Comparison of ENCODE assay signal across 14 cellular contexts in the genomic region with DNA sequence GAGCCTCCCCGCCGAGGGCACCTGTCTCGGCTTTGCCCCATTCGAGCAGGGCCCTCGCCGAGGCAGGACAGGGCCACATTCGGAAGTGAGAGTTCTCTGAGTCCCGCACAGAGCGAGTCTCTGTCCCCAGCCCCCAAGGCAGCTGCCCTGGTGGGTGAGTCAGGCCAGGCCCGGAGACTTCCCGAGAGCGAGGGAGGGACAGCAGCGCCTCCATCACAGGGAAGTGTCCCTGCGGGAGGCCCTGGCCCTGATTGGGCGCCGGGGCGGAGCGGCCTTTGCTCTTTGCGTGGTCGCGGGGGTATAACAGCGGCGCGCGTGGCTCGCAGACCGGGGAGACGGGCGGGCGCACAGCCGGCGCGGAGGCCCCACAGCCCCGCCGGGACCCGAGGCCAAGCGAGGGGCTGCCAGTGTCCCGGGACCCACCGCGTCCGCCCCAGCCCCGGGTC. TPM values are rescaled to one million over a fixed set of nuclear protein-coding genes. Genes with fewer than 3 reads are reported as not detected.
DNase-seq lines count a peak whose midpoint lies in the region; ATAC-seq and TF ChIP-seq lines count a peak whose summit lies in the region.
"Had no signal": no experiment of that assay in that cellular context is flagged by ENCODE, and none has a peak within 500 bp of the region (broad histone marks: within the 10 kb centered on the region; RNA-seq: fewer than 3 reads in every experiment).

AIRE (plus strand) TSS at position 330 of the 446 bp plus-strand sequence. CDS start 131 bp downstream, outside the sequence.

- H3K79me2 ChIP-seq in GM23338 (replicated peaks; ENCODE audit: insufficient read depth) = no peaks in the 10 kb centered on the region

- H3K9me3 Mint-ChIP-seq in GM23338 = no peaks in the 10 kb centered on the region
- H3K9me3 Mint-ChIP-seq: activated naive CD8-positive, alpha-beta T cell treated with anti-CD3 and anti-CD28 coated beads, Interleukin-2, amount 10 ng/mL, durations not matched to agents 7 days and 5 days had no signal

- H3F3A ChIP-seq in GM23338 (replicated peaks; ENCODE audit: low read depth) = no peaks in the 10 kb centered on the region

- H3K4me2 ChIP-seq in GM23338 (peak within 1 kb of the TSS; percentile 80), skeletal muscle satellite cell (ENCODE audit: low read length) (peak within 1 kb of the TSS; percentile 71)

- H3K9ac ChIP-seq in adipocyte (ENCODE audit: low read length) = no peak within 1 kb of the TSS
- no peak within 1 kb of the TSS for H3K9ac ChIP-seq in iPS-20b (ENCODE audit: low read depth, low read length)
- no peak within 1 kb of the TSS for H3K9ac ChIP-seq in skeletal muscle satellite cell (ENCODE audit: low read depth, low read length)

- ATAC-seq in GM23338 = peak; percentile 59

- TF ChIP-seq CTCF in GM23338 (conservative IDR thresholded peaks at IDR 0.05; ENCODE audit: low read depth in 2 of 2) = no peak

- H3K4me1 ChIP-seq in GM23338 (ENCODE audit: insufficient read depth) (peaks cover 5% of the 10 kb centered on the region), adipocyte (ENCODE audit: control insufficient read depth, insufficient read depth, low read length) (no peaks in the 10 kb centered on the region), iPS-20b (ENCODE audit: insufficient read depth, low read length) (peaks cover 14% of the 10 kb centered on the region), skeletal muscle satellite cell (ENCODE audit: control insufficient read depth, insufficient read depth, low read length) (peaks cover 7% of the 10 kb centered on the region)

- H3K27me3 Mint-ChIP-seq in GM23338 (ENCODE audit: insufficient read depth, low read depth, poor library complexity) = peaks cover 11% of the 10 kb centered on the region

- no peaks in the 10 kb centered on the region for H3K9me2 ChIP-seq in GM23338 (ENCODE audit: insufficient read depth)

- DNase-seq in GM23338 (ENCODE audit: low spot score) (peak; percentile 59), adipocyte (ENCODE audit: low read depth) (peak; percentile 54), amniotic stem cell (lab: John Stamatoyannopoulos, UW) (no peak), NCI-H2227 treated with DMSO at 0.1 percent for 48 hours (lab: John Stamatoyannopoulos, UW) (no peak), NAMALWA (ENCODE audit: low spot score) (no peak)
- DNase-seq: activated naive CD8-positive, alpha-beta T cell treated with anti-CD3 and anti-CD28 coated beads, Interleukin-2, amount 10 ng/mL, durations not matched to agents 7 days and 5 days; DMS 273 treated with DMSO at 0.1 percent for 48 hours; effector CD4-positive, alpha-beta T cell; NCI-H1092 treated with DMSO at 0.1 percent for 48 hours; NCI-H82; small intestine had no signal

- H3K27ac Mint-ChIP-seq in GM23338 = no peak within 1 kb of the TSS
- H3K27ac Mint-ChIP-seq: activated naive CD8-positive, alpha-beta T cell treated with anti-CD3 and anti-CD28 coated beads, Interleukin-2, amount 10 ng/mL, durations not matched to agents 7 days and 5 days had no signal

- no peaks in the 10 kb centered on the region for H4K20me1 ChIP-seq in GM23338 (replicated peaks; ENCODE audit: insufficient read depth)

- peak within 1 kb of the TSS; percentile 58; the same call in 2 of the 3 replicates for H3K4me3 Mint-ChIP-seq in GM23338
- H3K4me3 Mint-ChIP-seq: activated naive CD8-positive, alpha-beta T cell treated with anti-CD3 and anti-CD28 coated beads, Interleukin-2, amount 10 ng/mL, durations not matched to agents 7 days and 5 days had no signal

- H3K36me3 ChIP-seq in GM23338 (ENCODE audit: insufficient read depth) (no peaks in the 10 kb centered on the region), adipocyte (ENCODE audit: control insufficient read depth, insufficient read depth, low read length, severe bottlenecking) (no peaks in the 10 kb centered on the region), iPS-20b (ENCODE audit: insufficient read depth, low read depth, low read length) (no peaks in the 10 kb centered on the region), skeletal muscle satellite cell (ENCODE audit: insufficient read depth, low read length) (no peaks in the 10 kb centered on the region)

- H3K4me3 ChIP-seq in GM23338 = peak within 1 kb of the TSS; percentile 57
- H3K4me3 ChIP-seq in adipocyte (ENCODE audit: low read length) = no peak within 1 kb of the TSS
- H3K4me3 ChIP-seq in iPS-20b (ENCODE audit: low read length) = peak within 1 kb of the TSS; percentile 52; the same call in 1 of the 2 replicates
- H3K4me3 ChIP-seq in skeletal muscle satellite cell (ENCODE audit: low read length) = peak within 1 kb of the TSS; percentile 47

- H3K4me1 Mint-ChIP-seq in GM23338 = peaks cover 16% of the 10 kb centered on the region
- H3K4me1 Mint-ChIP-seq: activated naive CD8-positive, alpha-beta T cell treated with anti-CD3 and anti-CD28 coated beads, Interleukin-2, amount 10 ng/mL, durations not matched to agents 7 days and 5 days had no signal

- H2AFZ ChIP-seq in GM23338 = peak within 1 kb of the TSS; percentile 90

- H3K36me3 Mint-ChIP-seq in GM23338 (ENCODE audit: low read depth) = no peaks in the 10 kb centered on the region
- H3K36me3 Mint-ChIP-seq: activated naive CD8-positive, alpha-beta T cell treated with anti-CD3 and anti-CD28 coated beads, Interleukin-2, amount 10 ng/mL, durations not matched to agents 7 days and 5 days had no signal

- H3K27ac ChIP-seq in GM23338 (ENCODE audit: low read depth) (no peak within 1 kb of the TSS), iPS-20b (ENCODE audit: low read length) (no peak within 1 kb of the TSS)

- H3K27me3 ChIP-seq in GM23338 (ENCODE audit: insufficient read depth) (peaks cover 11% of the 10 kb centered on the region; the same call in 1 of the 2 replicates), adipocyte (replicated peaks; ENCODE audit: control insufficient read depth, insufficient read depth, low read length) (peaks cover 29% of the 10 kb centered on the region), iPS-20b (ENCODE audit: insufficient read depth, low read length) (peaks cover 32% of the 10 kb centered on the region), skeletal muscle satellite cell (ENCODE audit: control insufficient read depth, insufficient read depth, low read length) (peaks cover 28% of the 10 kb centered on the region)

- no peaks in the 10 kb centered on the region for H3K9me3 ChIP-seq in adipocyte (ENCODE audit: control insufficient read depth, low read length)
- no peaks in the 10 kb centered on the region for H3K9me3 ChIP-seq in iPS-20b (ENCODE audit: insufficient read depth, low read depth, low read length)
- H3K9me3 ChIP-seq in skeletal muscle satellite cell (replicated peaks; ENCODE audit: low read length) = no peaks in the 10 kb centered on the region

TF ChIP-seq in GM23338, 12 proteins besides CTCF, POLR2A, EP300 and RAD21 (continues in another document):
- TF ChIP-seq EZH2 (IDR thresholded peaks at IDR 0.05; ENCODE audit: low read depth, unreplicated experiment) = no peak
- TF ChIP-seq ZNF114 (CRISPR knock-in tag; IDR thresholded peaks at IDR 0.05) = no peak
- TF ChIP-seq STAT1 (IDR thresholded peaks at IDR 0.05; ENCODE audit: unreplicated experiment) = no peak
- TF ChIP-seq JUNB (IDR thresholded peaks at IDR 0.05; ENCODE audit: unreplicated experiment) = no peak
- TF ChIP-seq CREB1 (CRISPR knock-in tag; IDR thresholded peaks at IDR 0.05; ENCODE audit: low read depth) = no peak
- TF ChIP-seq EZH2phosphoT487 (IDR thresholded peaks at IDR 0.05; ENCODE audit: unreplicated experiment) = no peak

RNA-seq across cellular contexts. Expression of gene AIRE, which starts in this region (rescaled TPM):
- total RNA-seq in GM23338 (2014; rRNA removed; shearing (Covaris generic)) = 0.10 TPM in 1 of 2 replicates, not detected in the other
- not detected in 2 replicates for polyA plus RNA-seq in GM23338 (2016; fragmentation: Nextera tagmentation; extraction: Ambion mirVana)
- total RNA-seq in skeletal muscle satellite cell (2012; rRNA removed) = 0.22 TPM in 1 of 2 replicates, not detected in the other
- total RNA-seq: activated CD8-positive, alpha-beta memory T cell treated with anti-CD3 and anti-CD28 coated beads for 36 hours; activated naive CD8-positive, alpha-beta T cell treated with anti-CD3 and anti-CD28 coated beads, Interleukin-2, amount 10 ng/mL, durations not matched to agents 7 days and 5 days had no signal

Comparison
In these comparisons a context has a peak if more than half of its experiments do, and no peak if none do; other contexts are left out.
1. Peak in DNase-seq, ATAC-seq, H3K4me3 ChIP-seq and H3K4me2 ChIP-seq in GM23338; RNA of the gene not detected or under 1 TPM.